In genomic region chr18:12064086-12064763, GRCh38 we compare ENCODE assay signal across 1 cellular context.
TF ChIP-seq lines count a peak whose summit lies in the region.

No MANE protein-coding gene starts in this region.

TF ChIP-seq in HEK293, 187 proteins besides CTCF, POLR2A, EP300 and RAD21 (continued from another document):
- TF ChIP-seq, protein P1, sequence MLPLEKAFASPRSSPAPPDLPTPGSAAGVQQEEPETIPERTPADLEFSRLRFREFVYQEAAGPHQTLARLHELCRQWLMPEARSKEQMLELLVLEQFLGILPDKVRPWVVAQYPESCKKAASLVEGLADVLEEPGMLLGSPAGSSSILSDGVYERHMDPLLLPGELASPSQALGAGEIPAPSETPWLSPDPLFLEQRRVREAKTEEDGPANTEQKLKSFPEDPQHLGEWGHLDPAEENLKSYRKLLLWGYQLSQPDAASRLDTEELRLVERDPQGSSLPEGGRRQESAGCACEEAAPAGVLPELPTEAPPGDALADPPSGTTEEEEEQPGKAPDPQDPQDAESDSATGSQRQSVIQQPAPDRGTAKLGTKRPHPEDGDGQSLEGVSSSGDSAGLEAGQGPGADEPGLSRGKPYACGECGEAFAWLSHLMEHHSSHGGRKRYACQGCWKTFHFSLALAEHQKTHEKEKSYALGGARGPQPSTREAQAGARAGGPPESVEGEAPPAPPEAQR (tag by site-specific recombination; IDR thresholded peaks at IDR 0.05): no peak
- TF ChIP-seq, protein P2, sequence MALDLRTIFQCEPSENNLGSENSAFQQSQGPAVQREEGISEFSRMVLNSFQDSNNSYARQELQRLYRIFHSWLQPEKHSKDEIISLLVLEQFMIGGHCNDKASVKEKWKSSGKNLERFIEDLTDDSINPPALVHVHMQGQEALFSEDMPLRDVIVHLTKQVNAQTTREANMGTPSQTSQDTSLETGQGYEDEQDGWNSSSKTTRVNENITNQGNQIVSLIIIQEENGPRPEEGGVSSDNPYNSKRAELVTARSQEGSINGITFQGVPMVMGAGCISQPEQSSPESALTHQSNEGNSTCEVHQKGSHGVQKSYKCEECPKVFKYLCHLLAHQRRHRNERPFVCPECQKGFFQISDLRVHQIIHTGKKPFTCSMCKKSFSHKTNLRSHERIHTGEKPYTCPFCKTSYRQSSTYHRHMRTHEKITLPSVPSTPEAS (tag by site-specific recombination; IDR thresholded peaks at IDR 0.05): peak; percentile 97
- no peak for TF ChIP-seq HIC1 (tag by site-specific recombination; IDR thresholded peaks at IDR 0.05)
- TF ChIP-seq ZXDB (tag by site-specific recombination; IDR thresholded peaks at IDR 0.05): no peak
- no peak for TF ChIP-seq ZNF571 (tag by site-specific recombination; IDR thresholded peaks at IDR 0.05)
- no peak for TF ChIP-seq ZNF169 (tag by site-specific recombination; IDR thresholded peaks at IDR 0.05)
- TF ChIP-seq ZNF677 (tag by site-specific recombination; IDR thresholded peaks at IDR 0.05): no peak
- TF ChIP-seq ZNF776 (tag by site-specific recombination; IDR thresholded peaks at IDR 0.05; ENCODE audit: borderline replicate concordance): 0 out of 2 replicates have a peak, but pooled peaks have one; percentile 22
- 0 out of 2 replicates have a peak, but pooled peaks have one; percentile 38 for TF ChIP-seq ZNF777 (tag by site-specific recombination; IDR thresholded peaks at IDR 0.05; ENCODE audit: borderline replicate concordance)
- TF ChIP-seq ZNF37A (tag by site-specific recombination; IDR thresholded peaks at IDR 0.05): no peak
- no peak for TF ChIP-seq ZNF174 (tag by site-specific recombination; IDR thresholded peaks at IDR 0.05)
- TF ChIP-seq, protein P3, sequence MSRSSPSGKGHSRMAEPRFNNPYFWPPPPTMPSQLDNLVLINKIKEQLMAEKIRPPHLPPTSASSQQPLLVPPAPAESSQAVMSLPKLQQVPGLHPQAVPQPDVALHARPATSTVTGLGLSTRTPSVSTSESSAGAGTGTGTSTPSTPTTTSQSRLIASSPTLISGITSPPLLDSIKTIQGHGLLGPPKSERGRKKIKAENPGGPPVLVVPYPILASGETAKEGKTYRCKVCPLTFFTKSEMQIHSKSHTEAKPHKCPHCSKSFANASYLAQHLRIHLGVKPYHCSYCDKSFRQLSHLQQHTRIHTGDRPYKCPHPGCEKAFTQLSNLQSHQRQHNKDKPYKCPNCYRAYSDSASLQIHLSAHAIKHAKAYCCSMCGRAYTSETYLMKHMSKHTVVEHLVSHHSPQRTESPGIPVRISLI (tag by site-specific recombination; IDR thresholded peaks at IDR 0.05): no peak
- no peak for TF ChIP-seq ZBTB48 (tag by site-specific recombination; IDR thresholded peaks at IDR 0.05)
- peak; percentile 32; the same call in 1 of the 2 replicates for TF ChIP-seq ZNF18 (tag by site-specific recombination; IDR thresholded peaks at IDR 0.05)
- TF ChIP-seq ZNF292 (tag by site-specific recombination; IDR thresholded peaks at IDR 0.05; ENCODE audit: borderline replicate concordance, low read depth): no peak
- no peak for TF ChIP-seq ZBTB21 (tag by site-specific recombination; IDR thresholded peaks at IDR 0.05)
- TF ChIP-seq ZNF175 (tag by site-specific recombination; IDR thresholded peaks at IDR 0.05): no peak
